ENCODE assay signal across 9 cellular contexts in the genomic region with DNA sequence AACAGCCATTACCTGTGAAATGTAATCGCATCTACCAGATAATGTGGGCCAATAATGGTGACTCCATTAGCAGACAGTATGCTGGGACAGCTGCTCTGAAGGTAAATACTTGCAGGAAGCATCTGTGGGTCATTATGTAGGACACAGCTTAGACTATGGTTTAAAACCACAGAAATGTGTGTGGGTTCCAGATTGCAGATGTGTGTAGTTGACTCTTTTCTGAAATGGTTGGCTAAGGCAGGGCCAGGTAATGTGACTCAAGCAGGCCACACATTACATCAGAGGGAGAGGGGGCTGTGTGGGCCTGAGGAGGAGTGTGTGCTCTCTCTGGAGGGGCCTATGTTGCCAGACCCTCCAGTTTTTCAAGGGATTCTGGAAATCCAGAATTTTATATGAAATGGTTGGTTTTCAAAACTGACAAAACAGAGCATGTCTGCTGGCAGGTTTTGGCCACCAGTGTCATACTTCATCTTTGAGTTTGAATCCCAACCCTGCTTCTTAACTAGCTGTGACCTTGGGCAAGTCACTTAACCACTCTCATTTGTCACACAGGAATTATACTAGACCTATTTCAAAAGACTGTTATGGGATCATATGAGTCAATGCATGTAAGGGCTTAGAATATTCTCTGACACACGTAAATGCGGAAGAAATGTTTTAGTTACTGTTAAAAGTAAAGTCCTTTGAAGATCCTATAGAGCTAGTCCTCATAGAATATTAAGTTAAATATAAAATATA.
A peak's percentile ranks its signal among the peaks of the same experiment; 100 is the strongest.
DNase-seq lines count a peak whose midpoint lies in the region; ATAC-seq lines count a peak whose summit lies in the region.
"Had no signal": no experiment of that assay in that cellular context is flagged by ENCODE, and none has a peak within 500 bp of the region (broad histone marks: within the 10 kb centered on the region; RNA-seq: fewer than 3 reads in every experiment).

No MANE protein-coding gene starts in this region.

- H3K4me3 Mint-ChIP-seq in activated T-cell treated with anti-CD3 and anti-CD28 coated beads, Interleukin-2, amount 50 U/mL, for 24 hours: no peak overlapping the region
- H3K4me3 Mint-ChIP-seq in stimulated activated effector memory CD8-positive, alpha-beta T cell treated with anti-CD3 and anti-CD28 coated beads, Interleukin-12 subunit alpha, Interleukin-12 subunit beta, amount 100 ng/mL, for 72 hours: no peak overlapping the region

- no peaks in the 10 kb centered on the region for H3K9me3 ChIP-seq in HAP-1
- H3K9me3 ChIP-seq: mucosa of descending colon had no signal

- peak overlapping the region; percentile 22 for H3K27ac Mint-ChIP-seq in activated T-cell treated with anti-CD3 and anti-CD28 coated beads, Interleukin-2, amount 50 U/mL, for 24 hours
- peak overlapping the region; percentile 74 for H3K27ac Mint-ChIP-seq in stimulated activated effector memory CD8-positive, alpha-beta T cell treated with anti-CD3 and anti-CD28 coated beads, Interleukin-12 subunit alpha, Interleukin-12 subunit beta, amount 100 ng/mL, for 72 hours

- H3K4me1 Mint-ChIP-seq in activated T-cell treated with anti-CD3 and anti-CD28 coated beads, Interleukin-2, amount 50 U/mL, for 24 hours (ENCODE audit: low read depth): peaks cover 4% of the 10 kb centered on the region
- H3K4me1 Mint-ChIP-seq in stimulated activated effector memory CD8-positive, alpha-beta T cell treated with anti-CD3 and anti-CD28 coated beads, Interleukin-12 subunit alpha, Interleukin-12 subunit beta, amount 100 ng/mL, for 72 hours: peaks cover 6% of the 10 kb centered on the region

- no peaks in the 10 kb centered on the region for H3K9me3 Mint-ChIP-seq in activated T-cell treated with anti-CD3 and anti-CD28 coated beads, Interleukin-2, amount 50 U/mL, for 24 hours
- H3K9me3 Mint-ChIP-seq in stimulated activated effector memory CD8-positive, alpha-beta T cell treated with anti-CD3 and anti-CD28 coated beads, Interleukin-12 subunit alpha, Interleukin-12 subunit beta, amount 100 ng/mL, for 72 hours: no peaks in the 10 kb centered on the region

- ATAC-seq in HG03520 (IDR thresholded peaks at IDR 0.05; ENCODE audit: unreplicated experiment): peak; percentile 77
- peak; percentile 98 for ATAC-seq in stimulated activated effector memory CD8-positive, alpha-beta T cell treated with anti-CD3 and anti-CD28 coated beads, Interleukin-12 subunit alpha, Interleukin-12 subunit beta, amount 100 ng/mL, for 72 hours
- ATAC-seq: mucosa of descending colon had no signal

- H3K36me3 Mint-ChIP-seq in activated T-cell treated with anti-CD3 and anti-CD28 coated beads, Interleukin-2, amount 50 U/mL, for 24 hours (ENCODE audit: low read depth): peaks cover 55% of the 10 kb centered on the region
- H3K36me3 Mint-ChIP-seq in stimulated activated effector memory CD8-positive, alpha-beta T cell treated with anti-CD3 and anti-CD28 coated beads, Interleukin-12 subunit alpha, Interleukin-12 subunit beta, amount 100 ng/mL, for 72 hours: peaks cover 13% of the 10 kb centered on the region

- H3K4me1 ChIP-seq in HAP-1: no peaks in the 10 kb centered on the region

- in situ Hi-C loops in HAP-1 (cut with MboI; ENCODE audit: low sequenced_read_pairs): no loop called here

- no peak for DNase-seq in activated T-cell treated with anti-CD3 and anti-CD28 coated beads, Interleukin-2, amount 50 U/mL, for 24 hours
- DNase-seq in activated T-cell treated with anti-CD3 and anti-CD28 coated beads, Interleukin-2, amount 50 U/mL, for 48 hours: no peak
- DNase-seq in amniotic epithelial cell (ENCODE audit: low read depth) (peak; percentile 80), HAP-1 (ENCODE audit: low spot score in 2 of 2) (no peak), NCI-H510A treated with DMSO at 0.1 percent for 48 hours (lab: John Stamatoyannopoulos, UW) (no peak), NCI-H2196 treated with DMSO at 0.1 percent for 48 hours (lab: John Stamatoyannopoulos, UW; ENCODE audit: unreplicated experiment) (no peak)
- DNase-seq in stimulated activated effector memory CD8-positive, alpha-beta T cell treated with anti-CD3 and anti-CD28 coated beads, Interleukin-12 subunit alpha, Interleukin-12 subunit beta, amount 100 ng/mL, for 72 hours (ENCODE audit: low spot score in 2 of 2): no peak
- DNase-seq: mucosa of descending colon had no signal

- no peaks in the 10 kb centered on the region; the same call in none of the 2 replicates for H3K36me3 ChIP-seq in HAP-1 (replicated peaks)

- no peaks in the 10 kb centered on the region for H3K27me3 ChIP-seq in HAP-1 (ENCODE audit: low read depth)

- no peaks in the 10 kb centered on the region for H3K27me3 Mint-ChIP-seq in activated T-cell treated with anti-CD3 and anti-CD28 coated beads, Interleukin-2, amount 50 U/mL, for 24 hours

- H3K4me3 ChIP-seq in HAP-1: no peak overlapping the region
- H3K4me3 ChIP-seq: mucosa of descending colon had no signal
